29 cellular contexts compared by ENCODE assay signal in the genomic region with DNA sequence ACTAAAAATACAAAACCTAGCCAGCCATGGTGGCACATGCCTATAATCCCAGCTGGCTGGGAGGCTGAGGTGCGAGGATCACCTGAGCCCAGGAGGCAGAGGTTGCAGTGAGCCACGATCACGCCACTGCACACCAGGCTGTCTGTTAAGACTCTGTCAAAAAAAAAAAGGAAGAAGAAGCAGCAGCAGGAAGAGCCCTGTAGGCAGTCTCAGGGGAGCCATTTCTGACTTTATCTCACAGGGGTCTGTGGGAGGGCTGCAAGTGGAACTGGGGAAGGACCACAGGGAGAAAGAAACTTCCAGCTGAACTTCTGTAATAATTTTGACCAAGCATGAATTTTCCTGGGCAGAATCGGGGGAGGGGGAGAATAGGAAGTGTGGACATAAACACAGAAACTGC. TPM values are rescaled to one million over a fixed set of nuclear protein-coding genes. Genes with fewer than 3 reads are reported as not detected.
"Had no signal": no experiment of that assay in that cellular context is flagged by ENCODE, and none has a peak within 500 bp of the region (broad histone marks: within the 10 kb centered on the region; RNA-seq: fewer than 3 reads in every experiment).

No MANE protein-coding gene starts in this region.

- DNase-seq: IMR-90, MV-4-11, NCI-H1092, NCI-H1105 treated with DMSO at 0.1 percent for 48 hours, NCI-H1417 treated with DMSO at 0.1 percent for 48 hours, NCI-H146, NCI-H1694 treated with DMSO at 0.1 percent for 48 hours, NCI-H1930, NCI-H2081, NCI-H2227 treated with DMSO at 0.1 percent for 48 hours, NCI-H524, NCI-H526 treated with DMSO at 0.1 percent for 48 hours, NCI-H774, OCI-M1, PC-9, Peyer's patch, SHP77 treated with DMSO at 0.1 percent for 48 hours, SJCRH30, T-helper 1 cell, T-helper 17 cell had no signal

- H3K27ac ChIP-seq: KMS-11, PC-9, Peyer's patch, SJCRH30 had no signal

- H3K27me3 ChIP-seq: Peyer's patch, SJCRH30 had no signal

- H3K4me3 ChIP-seq: PC-9, Peyer's patch, SJCRH30 had no signal

- ATAC-seq: HepG2, Right ventricle myocardium inferior, SK-N-SH treated with all-trans-retinoic acid at 6 μM for 48 hours, T-helper 17 cell had no signal

RNA-seq across cellular contexts. Expression of a gene that starts 32.7 kb away (rescaled TPM):
- total RNA-seq: HepG2, HT1080, IMR-90, LHCN-M2, MCF 10A, NCI-H460, PC-9, Peyer's patch, Right ventricle myocardium inferior, RPMI7951, SJCRH30, T-helper 17 cell had no signal
